ENCODE assay signal across 11 cellular contexts in genomic region chr17:83202002-83203000, GRCh38.
DNase-seq lines count a peak whose midpoint lies in the region; ATAC-seq and TF ChIP-seq lines count a peak whose summit lies in the region.
"Had no signal": no experiment of that assay in that cellular context is flagged by ENCODE, and none has a peak within 500 bp of the region (broad histone marks: within the 10 kb centered on the region; RNA-seq: fewer than 3 reads in every experiment).

No MANE protein-coding gene starts in this region.

- H2BK120ac ChIP-seq in H9 (ENCODE audit: low read depth, low read length, poor library complexity, severe bottlenecking), result no peak overlapping the region

- ATAC-seq in activated CD8-positive, alpha-beta memory T cell treated with anti-CD3 and anti-CD28 coated beads, Interleukin-2, amount 10 ng/mL, durations not matched to agents 7 days and 5 days, result no peak
- ATAC-seq in left cardiac atrium (no peak), psoas muscle (no peak), HG02642 (IDR thresholded peaks at IDR 0.05; ENCODE audit: poor library complexity, unreplicated experiment) (no peak)

- no peak overlapping the region for H4K8ac ChIP-seq in H9 (replicated peaks; ENCODE audit: insufficient read length, low read depth, low read length)

- H2AFZ ChIP-seq in H9 (ENCODE audit: low read length), result no peak overlapping the region

- H4K20me1 ChIP-seq in H9 (ENCODE audit: control insufficient read depth, insufficient read depth, insufficient read length), result no peaks in the 10 kb centered on the region

- no peak for TF ChIP-seq CTCF in psoas muscle (IDR thresholded peaks at IDR 0.05)
- no peak for TF ChIP-seq CTCF in GM13977 (IDR thresholded peaks at IDR 0.05; ENCODE audit: extremely low read depth, insufficient read depth, missing control alignments)
- TF ChIP-seq CTCF in H9 (conservative IDR thresholded peaks at IDR 0.05), result no peak

- intact Hi-C loops in CD4-positive, alpha-beta memory T cell (cut with micrococcal nuclease), result no loop called here
- intact Hi-C loops in left cardiac atrium (cut with DNase I), result no loop called here
- intact Hi-C loops in psoas muscle (cut with DNase I), result no loop called here

- no peak overlapping the region for H2BK20ac ChIP-seq in H9 (ENCODE audit: low read depth, low read length, poor library complexity, severe bottlenecking)

- in situ Hi-C loops in GM13977 (cut with MboI; ENCODE audit: low pct_unique_long_range_greater_than_20kb, low sequenced_read_pairs, unreplicated experiment), result no loop called here

- H3K4me1 ChIP-seq in CD4-positive, alpha-beta memory T cell (ENCODE audit: insufficient read depth, low read length), result peaks cover 32% of the 10 kb centered on the region
- H3K4me1 ChIP-seq in psoas muscle (peaks cover 26% of the 10 kb centered on the region), H9 (ENCODE audit: insufficient read depth, low read length) (no peaks in the 10 kb centered on the region)

- peaks cover 20 to 54% (median 33%) of the 10 kb centered on the region in 4 donors for H3K4me1 Mint-ChIP-seq in CD4-positive, alpha-beta memory T cell
- H3K4me1 Mint-ChIP-seq in activated CD8-positive, alpha-beta memory T cell treated with anti-CD3 and anti-CD28 coated beads, Interleukin-2, amount 10 ng/mL, durations not matched to agents 7 days and 5 days, result peaks cover 69% of the 10 kb centered on the region
- peaks cover 2 to 4% of the 10 kb centered on the region in 2 experiments; a peak in 2 of 4 replicates for H3K4me1 Mint-ChIP-seq in H9

- no peaks in the 10 kb centered on the region for H3K27me3 Mint-ChIP-seq in CD4-positive, alpha-beta memory T cell
- no peaks in the 10 kb centered on the region for H3K27me3 Mint-ChIP-seq in activated CD8-positive, alpha-beta memory T cell treated with anti-CD3 and anti-CD28 coated beads, Interleukin-2, amount 10 ng/mL, durations not matched to agents 7 days and 5 days
- peaks cover 15% of the 10 kb centered on the region for H3K27me3 Mint-ChIP-seq in H9 (ENCODE audit: low read depth)

- H2AK5ac ChIP-seq in H9 (ENCODE audit: insufficient read length, low read length), result no peak overlapping the region

- no peak overlapping the region for H3K4me3 ChIP-seq in CD4-positive, alpha-beta memory T cell (ENCODE audit: low read length in 2 of 2)
- H3K4me3 ChIP-seq in psoas muscle, result no peak overlapping the region
- H3K4me3 ChIP-seq: SJSA1 had no signal

- no peak overlapping the region for H3K4me2 ChIP-seq in H9 (ENCODE audit: insufficient read depth, insufficient read length, low read length)

- H3K14ac ChIP-seq in H9 (ENCODE audit: insufficient read depth, low read length), result no peak overlapping the region; the same call in 1 of the 2 replicates

- no peaks in the 10 kb centered on the region for H3K36me3 Mint-ChIP-seq in CD4-positive, alpha-beta memory T cell
- no peaks in the 10 kb centered on the region for H3K36me3 Mint-ChIP-seq in activated CD8-positive, alpha-beta memory T cell treated with anti-CD3 and anti-CD28 coated beads, Interleukin-2, amount 10 ng/mL, durations not matched to agents 7 days and 5 days
- H3K36me3 Mint-ChIP-seq in H9 (ENCODE audit: insufficient read depth in 1 of 3, low read depth in 3 of 3), result peaks cover 7 to 15% (median 14%) of the 10 kb centered on the region in 3 experiments

- H3K56ac ChIP-seq in H9 (ENCODE audit: insufficient read length, low read depth, low read length), result no peak overlapping the region

- CTCF ChIA-PET in CD4-positive, alpha-beta memory T cell (lab: Charles Lee; ENCODE audit: partially characterized antibody), result interaction anchor here (0.8 to 1.3 kb wide), 3 partner anchors 420 to 427 kb away, joined by 3 read pairs; no protein-coding TSS in a partner anchor
- CTCF ChIA-PET in activated CD8-positive, alpha-beta memory T cell treated with anti-CD3 and anti-CD28 coated beads, Interleukin-2, amount 10 ng/mL, durations not matched to agents 7 days and 5 days (lab: Charles Lee), result interaction anchor here (0.8 to 4.6 kb wide), 14 partner anchors 64 to 534 kb away, joined by 3 to 37 read pairs (median 4); no protein-coding TSS in a partner anchor

- no peak overlapping the region for H3K4ac ChIP-seq in H9 (ENCODE audit: low read depth, low read length)

- H3K36me3 ChIP-seq in CD4-positive, alpha-beta memory T cell (ENCODE audit: insufficient read depth, low read length), result no peaks in the 10 kb centered on the region
- H3K36me3 ChIP-seq in psoas muscle (ENCODE audit: insufficient read depth in 1 of 2, low read depth in 1 of 2), result no peaks in the 10 kb centered on the region
- H3K36me3 ChIP-seq: SJSA1 had no signal

- no peaks in the 10 kb centered on the region for H3K9me3 Mint-ChIP-seq in CD4-positive, alpha-beta memory T cell
- H3K9me3 Mint-ChIP-seq in activated CD8-positive, alpha-beta memory T cell treated with anti-CD3 and anti-CD28 coated beads, Interleukin-2, amount 10 ng/mL, durations not matched to agents 7 days and 5 days (ENCODE audit: low read depth), result no peaks in the 10 kb centered on the region
- H3K9me3 Mint-ChIP-seq in H9, result peaks cover 50 to 83% of the 10 kb centered on the region in 2 experiments

- H3K23ac ChIP-seq in H9 (ENCODE audit: insufficient read length, low read depth, low read length), result no peak overlapping the region

- peak overlapping the region in 1 of 8 donors; percentile 94 for H3K4me3 Mint-ChIP-seq in CD4-positive, alpha-beta memory T cell
- H3K4me3 Mint-ChIP-seq in activated CD8-positive, alpha-beta memory T cell treated with anti-CD3 and anti-CD28 coated beads, Interleukin-2, amount 10 ng/mL, durations not matched to agents 7 days and 5 days, result no peak overlapping the region
- no peak overlapping the region for H3K4me3 Mint-ChIP-seq in H9

- H3K27me3 ChIP-seq in CD4-positive, alpha-beta memory T cell (ENCODE audit: insufficient read depth, low read length), result no peaks in the 10 kb centered on the region
- H3K27me3 ChIP-seq in psoas muscle (ENCODE audit: insufficient read depth in 3 of 3, low read length in 2 of 3) (no peaks in the 10 kb centered on the region), H9 (ENCODE audit: insufficient read depth, low read length) (no peaks in the 10 kb centered on the region)
- H3K27me3 ChIP-seq: SJSA1 had no signal

- H3K18ac ChIP-seq in H9 (ENCODE audit: insufficient read length, low read depth, low read length), result no peak overlapping the region

- H2BK15ac ChIP-seq in H9 (ENCODE audit: low read depth, low read length), result no peak overlapping the region

- H4K91ac ChIP-seq in H9 (ENCODE audit: insufficient read length, low read depth, low read length), result no peak overlapping the region

- H3K9ac ChIP-seq in H9 (ENCODE audit: extremely low read depth, insufficient read length, low read length), result no peak overlapping the region

- no peaks in the 10 kb centered on the region for H3K79me1 ChIP-seq in H9 (ENCODE audit: insufficient read depth, low read depth, low read length, poor library complexity, severe bottlenecking)

- H3K79me2 ChIP-seq in H9 (ENCODE audit: insufficient read depth, low read length), result no peaks in the 10 kb centered on the region

- H2BK12ac ChIP-seq in H9 (ENCODE audit: insufficient read length, low read depth, low read length), result no peak overlapping the region

- H4K5ac ChIP-seq in H9 (ENCODE audit: insufficient read length, low read depth, low read length), result no peak overlapping the region

- H3K27ac ChIP-seq in CD4-positive, alpha-beta memory T cell (ENCODE audit: low read depth, low read length), result no peak overlapping the region
- H3K27ac ChIP-seq in psoas muscle, result peak overlapping the region; percentile 30
- H3K27ac ChIP-seq in H9 (ENCODE audit: insufficient read length, low read depth, low read length), result no peak overlapping the region

- POLR2A ChIA-PET in CD4-positive, alpha-beta memory T cell (lab: Charles Lee; ENCODE audit: partially characterized antibody), result no interaction called here

- no peak overlapping the region for H3T11ph ChIP-seq in H9 (ENCODE audit: low read length)

- no peaks in the 10 kb centered on the region for H3K9me3 ChIP-seq in CD4-positive, alpha-beta memory T cell (ENCODE audit: control insufficient read depth in 1 of 2, low read length in 2 of 2)
- H3K9me3 ChIP-seq in psoas muscle, result no peaks in the 10 kb centered on the region
- peaks cover 13% of the 10 kb centered on the region for H3K9me3 ChIP-seq in H9 (ENCODE audit: control insufficient read depth, low read depth, low read length)

- WGBS in psoas muscle, 3 donors, result 91 to 94% (median 92%) methylated on average over 13 of the region's 13 CpGs
- no CpG with 5 or more reads among the region's 13 CpGs for WGBS in H9 (ENCODE audit: extremely low coverage, insufficient read length, low lambda C conversion rate)

- no peaks in the 10 kb centered on the region for H3K23me2 ChIP-seq in H9 (ENCODE audit: insufficient read length, low read depth, low read length, poor library complexity, severe bottlenecking)

- H3K27ac Mint-ChIP-seq in CD4-positive, alpha-beta memory T cell, result peak overlapping the region; percentile 13 to 78 (median 52)
- H3K27ac Mint-ChIP-seq in activated CD8-positive, alpha-beta memory T cell treated with anti-CD3 and anti-CD28 coated beads, Interleukin-2, amount 10 ng/mL, durations not matched to agents 7 days and 5 days, result peak overlapping the region; percentile 35
- H3K27ac Mint-ChIP-seq in H9, result no peak overlapping the region; a peak in 1 of 7 replicates

- no peak for DNase-seq in CD4-positive, alpha-beta memory T cell
- DNase-seq in activated CD8-positive, alpha-beta memory T cell treated with anti-CD3 and anti-CD28 coated beads, Interleukin-2, amount 10 ng/mL, durations not matched to agents 7 days and 5 days, result no peak
- peak; percentile 22 for DNase-seq in left cardiac atrium
- peak in 1 of 2 donors; percentile 37 for DNase-seq in psoas muscle
- DNase-seq in GM13977 (ENCODE audit: low spot score), result no peak
- no peak for DNase-seq in NCI-H1105 (lab: John Stamatoyannopoulos, UW)
- DNase-seq in H9, result no peak
- DNase-seq: DMS 273 treated with DMSO at 0.1 percent for 48 hours, H7 had no signal

- no peak overlapping the region for H2BK5ac ChIP-seq in H9 (ENCODE audit: insufficient read length, low read length)

Comparison
In these comparisons a context has a peak if more than half of its experiments do, and no peak if none do; other contexts are left out.
1. H3K27ac Mint-ChIP-seq: peak in CD4-positive, alpha-beta memory T cell (7 of 7) and activated CD8-positive, alpha-beta memory T cell treated with anti-CD3 and anti-CD28 coated beads, Interleukin-2, amount 10 ng/mL, durations not matched to agents 7 days and 5 days (single experiment); none in H9 (0 of 3).